33 cellular contexts compared by ENCODE assay signal in the genomic region with DNA sequence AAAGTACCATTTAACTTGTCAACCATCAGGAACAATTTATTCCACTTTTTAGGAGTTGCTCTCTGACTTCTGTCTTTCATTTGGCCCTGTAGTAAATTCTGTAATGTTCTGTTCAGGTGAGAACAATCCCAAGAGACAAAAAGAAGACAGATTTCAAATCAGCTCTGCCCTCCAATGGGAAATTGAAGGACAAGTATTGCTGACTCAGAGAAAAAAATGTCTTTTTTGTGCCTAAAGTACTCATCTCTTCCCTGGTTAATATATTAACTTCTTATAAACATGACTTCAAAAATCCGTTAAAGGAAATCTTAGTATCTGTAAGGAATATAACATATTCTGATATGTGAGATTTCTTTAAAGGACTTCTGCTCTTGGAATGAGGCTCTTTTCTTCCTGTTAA. TPM values are rescaled to one million over a fixed set of nuclear protein-coding genes. Genes with fewer than 3 reads are reported as not detected.
"Had no signal": no experiment of that assay in that cellular context is flagged by ENCODE, and none has a peak within 500 bp of the region (broad histone marks: within the 10 kb centered on the region; RNA-seq: fewer than 3 reads in every experiment).

No MANE protein-coding gene starts in this region.

- H3K4me3 ChIP-seq: ovary, psoas muscle, skin epidermis, smooth muscle cell, spleen, suprapubic skin, testis, tibial artery, upper lobe of left lung, vagina had no signal

- H3K36me3 ChIP-seq: neutrophil, ovary, vagina had no signal

- H3K4me2 ChIP-seq: smooth muscle cell had no signal

- H3K9me3 ChIP-seq: neutrophil, ovary, psoas muscle, spleen, suprapubic skin, testis, tibial artery, upper lobe of left lung, vagina had no signal

- H3K9ac ChIP-seq: parathyroid adenoma had no signal

- DNase-seq: naive thymus-derived CD8-positive, alpha-beta T cell; nephron progenitor cell; nucleus accumbens; ovary; posterior cingulate gyrus; psoas muscle; right cardiac atrium; spleen; stimulated activated CD4-positive, alpha-beta T cell treated with anti-CD3 and anti-CD28 coated beads, Interleukin-12 subunit alpha, Interleukin-12 subunit beta, amount 100 ng/mL, for 4 hours; stimulated activated CD4-positive, alpha-beta T cell treated with anti-CD3 and anti-CD28 coated beads, Interleukin-1b, Interleukin-23, amount 100 ng/mL, for 48 hours; stimulated activated CD4-positive, alpha-beta T cell treated with anti-CD3 and anti-CD28 coated beads, Interleukin-4, amount 100 ng/mL, for 1 hour; stimulated activated CD4-positive, alpha-beta T cell treated with anti-CD3 and anti-CD28 coated beads, Interleukin-4, amount 100 ng/mL, for 4 hours; stimulated activated CD8-positive, alpha-beta memory T cell treated with anti-CD3 and anti-CD28 coated beads, Interleukin-4, amount 100 ng/mL, for 48 hours; stimulated activated naive CD4-positive, alpha-beta T cell; stimulated activated naive CD8-positive, alpha-beta T cell treated with anti-CD3 and anti-CD28 coated beads, Interleukin-15, amount 100 ng/mL, for 72 hours; stimulated activated naive CD8-positive, alpha-beta T cell treated with anti-CD3 and anti-CD28 coated beads, Interleukin-15, Interleukin-2, amounts not matched to agents 100 U/mL and 50 U/mL, for 24 hours; substantia nigra; testis; tibial artery; trophoblast cell; upper lobe of left lung had no signal

- H2AFZ ChIP-seq: parathyroid adenoma had no signal

- H3K4me1 ChIP-seq: parathyroid adenoma, psoas muscle, suprapubic skin, testis, upper lobe of left lung, vagina had no signal

- H3K79me2 ChIP-seq: parathyroid adenoma had no signal

- H3K27ac ChIP-seq: neutrophil, ovary, parathyroid adenoma, psoas muscle, skin epidermis, spleen, suprapubic skin, testis, tibial artery, upper lobe of left lung, vagina had no signal

- ATAC-seq: naive thymus-derived CD8-positive, alpha-beta T cell; natural killer cell treated with Interleukin-12 subunit alpha and Interleukin-12 subunit beta and Interleukin-15 and Interleukin-18, amount 100 ng/mL, for 72 hours; psoas muscle; right cardiac atrium; sciatic nerve; stimulated activated memory B cell treated with anti-CD40 and anti-IgM and Interleukin-4, amounts not matched to agents 10 μg/mL and 1 μg/mL and 100 μg/mL, for 72 hours; stimulated activated naive CD8-positive, alpha-beta T cell treated with anti-CD3 and anti-CD28 coated beads, Interleukin-15, amount 100 ng/mL, for 72 hours; stimulated activated naive CD8-positive, alpha-beta T cell treated with anti-CD3 and anti-CD28 coated beads, Interleukin-15, Interleukin-2, amounts not matched to agents 100 U/mL and 50 U/mL, for 24 hours had no signal

- FAIRE-seq: urothelium cell line had no signal

- H3K27me3 ChIP-seq: neutrophil, ovary, spleen, suprapubic skin, testis, tibial artery, upper lobe of left lung, vagina had no signal

RNA-seq across cellular contexts. Expression of a gene that starts 38.6 kb away (rescaled TPM):
- total RNA-seq: naive thymus-derived CD8-positive, alpha-beta T cell; natural killer cell treated with Interleukin-12 subunit alpha and Interleukin-12 subunit beta and Interleukin-15 and Interleukin-18, amount 100 ng/mL, for 72 hours; neural crest cell; psoas muscle; sciatic nerve; smooth muscle cell; spleen; ureter; vagina had no signal
- polyA plus RNA-seq: naive thymus-derived CD8-positive, alpha-beta T cell; psoas muscle; smooth muscle cell; spleen had no signal
